8 cellular contexts compared by ENCODE assay signal in the genomic region with DNA sequence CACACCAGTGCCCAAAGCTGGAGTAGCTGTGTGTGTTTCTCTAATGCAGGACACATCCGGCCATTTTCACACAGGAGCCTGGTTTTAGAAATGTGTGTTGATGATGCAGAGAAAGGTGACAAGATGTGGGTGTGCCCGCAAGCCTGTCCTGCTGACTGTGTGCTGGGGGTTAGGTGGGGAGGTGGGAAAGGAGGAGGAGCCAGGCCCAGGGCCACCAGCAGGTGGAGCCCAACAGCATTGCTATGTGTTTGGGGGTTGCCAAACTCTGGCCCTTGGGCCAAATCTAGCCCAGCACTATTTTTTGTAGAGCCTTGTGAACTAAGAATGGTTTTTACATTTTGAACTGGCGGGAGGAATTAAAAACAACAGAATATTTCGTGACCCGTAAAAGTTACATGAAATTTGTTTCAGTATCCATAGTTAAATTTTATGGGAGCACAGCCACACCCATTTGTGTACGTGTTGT.
DNase-seq lines count a peak whose midpoint lies in the region; ATAC-seq and TF ChIP-seq lines count a peak whose summit lies in the region.

No MANE protein-coding gene starts in this region.

- intact Hi-C loops in adrenal gland (cut with DNase I) = no loop called here
- intact Hi-C loops in left lung (cut with DNase I) = no loop called here

- H3K4me1 Mint-ChIP-seq in stimulated activated effector memory CD8-positive, alpha-beta T cell treated with anti-CD3 and anti-CD28 coated beads, Interleukin-12 subunit alpha, Interleukin-12 subunit beta, amount 100 ng/mL, for 72 hours = peaks cover 85% of the 10 kb centered on the region

- no peaks in the 10 kb centered on the region for H3K36me3 ChIP-seq in BJ (ENCODE audit: control insufficient read depth, insufficient read depth, low read length)
- H3K36me3 ChIP-seq in SJCRH30 = peaks cover 2% of the 10 kb centered on the region; the same call in 1 of the 2 replicates
- no peaks in the 10 kb centered on the region for H3K36me3 ChIP-seq in adrenal gland (replicated peaks in 1 of 2)
- H3K36me3 ChIP-seq in left lung = no peaks in the 10 kb centered on the region

- TF ChIP-seq POLR2A in adrenal gland (IDR thresholded peaks at IDR 0.05) = no peak

- H3K27me3 ChIP-seq in BJ (ENCODE audit: control insufficient read depth, insufficient read depth, low read length) (no peaks in the 10 kb centered on the region), SJCRH30 (no peaks in the 10 kb centered on the region), adrenal gland (no peaks in the 10 kb centered on the region), left lung (no peaks in the 10 kb centered on the region)

- H3K4me3 Mint-ChIP-seq in stimulated activated effector memory CD8-positive, alpha-beta T cell treated with anti-CD3 and anti-CD28 coated beads, Interleukin-12 subunit alpha, Interleukin-12 subunit beta, amount 100 ng/mL, for 72 hours = peak overlapping the region; percentile 40

- DNase-seq in BJ (ENCODE audit: low read depth) = no peak
- peak; percentile 36 to 60 for DNase-seq in SJCRH30
- DNase-seq in adrenal gland = peak in 6 of 7 donors; percentile 45 to 70 (median 55)
- no peak for DNase-seq in left lung
- DNase-seq in stimulated activated effector memory CD8-positive, alpha-beta T cell treated with anti-CD3 and anti-CD28 coated beads, Interleukin-12 subunit alpha, Interleukin-12 subunit beta, amount 100 ng/mL, for 72 hours (ENCODE audit: low spot score in 2 of 2) = peak; percentile 48 to 87
- DNase-seq in NCI-H774 (lab: John Stamatoyannopoulos, UW) = no peak
- DNase-seq in putamen (ENCODE audit: low spot score) = no peak

- 80 to 94% (median 83%) methylated on average over 6 of the region's 6 CpGs for WGBS in adrenal gland, 4 donors

- H3K4me3 ChIP-seq in BJ (ENCODE audit: low read depth, low read length) = no peak overlapping the region
- no peak overlapping the region for H3K4me3 ChIP-seq in SJCRH30
- no peak overlapping the region for H3K4me3 ChIP-seq in adrenal gland
- no peak overlapping the region for H3K4me3 ChIP-seq in left lung

- H3K27ac ChIP-seq in SJCRH30 (no peak overlapping the region), adrenal gland (peak overlapping the region in 4 of 5 donors; percentile 25 to 76 (median 59)), left lung (no peak overlapping the region)

- TF ChIP-seq CTCF in BJ (IDR thresholded peaks at IDR 0.05; ENCODE audit: insufficient read depth, low read depth, low read length) (peak; percentile 74), adrenal gland (IDR thresholded peaks at IDR 0.05) (peak in 5 of 6 experiments; percentile 19 to 51 (median 44)), left lung (IDR thresholded peaks at IDR 0.05) (peak; percentile 31 to 37)

- H3K27ac Mint-ChIP-seq in stimulated activated effector memory CD8-positive, alpha-beta T cell treated with anti-CD3 and anti-CD28 coated beads, Interleukin-12 subunit alpha, Interleukin-12 subunit beta, amount 100 ng/mL, for 72 hours = peak overlapping the region; percentile 93

- peak; percentile 58 for ATAC-seq in GM19467 (IDR thresholded peaks at IDR 0.05; ENCODE audit: unreplicated experiment)
- peak; percentile 64 for ATAC-seq in left lung
- ATAC-seq in stimulated activated effector memory CD8-positive, alpha-beta T cell treated with anti-CD3 and anti-CD28 coated beads, Interleukin-12 subunit alpha, Interleukin-12 subunit beta, amount 100 ng/mL, for 72 hours = peak; percentile 91

- H3K4me1 ChIP-seq in SJCRH30 = peaks cover 19% of the 10 kb centered on the region
- H3K4me1 ChIP-seq in adrenal gland (replicated peaks in 1 of 2) = peaks cover 23 to 44% of the 10 kb centered on the region in 2 donors
- H3K4me1 ChIP-seq in left lung = peaks cover 0 to 30% of the 10 kb centered on the region in 2 donors

- H3K9me3 ChIP-seq in SJCRH30 (replicated peaks) = no peaks in the 10 kb centered on the region
- H3K9me3 ChIP-seq in adrenal gland (replicated peaks in 1 of 3) = no peaks in the 10 kb centered on the region
- no peaks in the 10 kb centered on the region for H3K9me3 ChIP-seq in left lung

- CTCF ChIA-PET in BJ (lab: Yijun Ruan, JAX) = interaction anchor here (0.8 to 1.7 kb wide), 8 partner anchors 8 to 36 kb away, joined by 3 to 8 read pairs (median 4); no protein-coding TSS in a partner anchor

- POLR2A ChIA-PET in BJ (lab: Charles Lee) = no interaction called here

- H3K36me3 Mint-ChIP-seq in stimulated activated effector memory CD8-positive, alpha-beta T cell treated with anti-CD3 and anti-CD28 coated beads, Interleukin-12 subunit alpha, Interleukin-12 subunit beta, amount 100 ng/mL, for 72 hours = peaks cover 15% of the 10 kb centered on the region

- no peaks in the 10 kb centered on the region for H3K9me3 Mint-ChIP-seq in stimulated activated effector memory CD8-positive, alpha-beta T cell treated with anti-CD3 and anti-CD28 coated beads, Interleukin-12 subunit alpha, Interleukin-12 subunit beta, amount 100 ng/mL, for 72 hours

Comparison
In these comparisons a context has a peak if more than half of its experiments do, and no peak if none do; other contexts are left out.
1. DNase-seq: peak in SJCRH30 (2 of 2), adrenal gland (6 of 7) and stimulated activated effector memory CD8-positive, alpha-beta T cell treated with anti-CD3 and anti-CD28 coated beads, Interleukin-12 subunit alpha, Interleukin-12 subunit beta, amount 100 ng/mL, for 72 hours (2 of 2); none in BJ (single experiment), left lung (0 of 2), NCI-H774 (single experiment) and putamen (single experiment).
2. H3K27ac ChIP-seq: peak in adrenal gland (4 of 5); none in SJCRH30 (single experiment) and left lung (0 of 2).
3. Peak in every context shown above with its lines, with median percentiles within 50 percentile points of each other: CTCF ChIP-seq and ATAC-seq.